In the genomic region with DNA sequence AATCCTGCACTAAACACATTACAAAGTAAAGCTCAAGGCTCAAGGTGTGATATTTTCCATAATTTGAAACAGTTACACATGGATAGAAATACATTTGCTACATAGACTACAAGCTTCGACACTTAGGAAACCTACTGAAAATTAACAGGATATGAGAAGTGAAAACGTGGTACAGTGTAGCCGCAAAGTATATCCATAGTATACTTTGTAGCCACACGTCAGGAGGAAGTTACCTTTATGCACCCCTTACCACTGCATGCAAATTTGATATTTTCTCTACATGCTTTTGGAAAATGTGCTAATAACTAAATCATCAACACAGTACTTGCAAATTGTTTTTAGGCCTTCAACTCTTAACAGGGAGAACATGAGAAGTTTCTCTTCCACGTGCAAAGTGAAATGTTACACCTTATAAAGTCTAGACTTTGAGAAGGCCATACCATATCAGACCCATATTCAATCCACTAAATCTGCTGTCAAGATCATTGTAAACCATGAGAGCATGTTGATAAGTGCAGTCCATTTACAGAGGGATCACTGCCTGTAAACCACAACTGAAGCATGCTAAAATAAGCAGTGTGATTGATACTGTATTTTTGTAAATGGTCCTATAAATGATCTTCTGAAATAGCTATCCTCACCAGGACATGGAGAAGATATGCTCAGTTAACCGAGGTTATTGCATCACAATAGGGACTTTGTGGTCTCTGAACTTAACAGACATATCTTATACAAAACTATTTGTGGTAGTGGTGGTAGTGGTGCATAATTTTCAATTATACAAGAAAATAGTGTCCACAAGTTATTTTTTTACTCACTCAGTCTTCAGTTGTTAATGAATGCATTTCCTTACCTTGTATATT, we compare ENCODE assay signal across 14 cellular contexts.
DNase-seq lines count a peak whose midpoint lies in the region; ATAC-seq and TF ChIP-seq lines count a peak whose summit lies in the region.
"Had no signal": no experiment of that assay in that cellular context is flagged by ENCODE, and none has a peak within 500 bp of the region (broad histone marks: within the 10 kb centered on the region; RNA-seq: fewer than 3 reads in every experiment).

No MANE protein-coding gene starts in this region.

- peak overlapping the region; percentile 10 for H3K4me3 Mint-ChIP-seq in CD8-positive, alpha-beta T cell
- H3K4me3 Mint-ChIP-seq in immature natural killer cell, result peak overlapping the region; percentile 2 to 58 (median 26)

- no peak for DNase-seq in CD8-positive, alpha-beta T cell
- DNase-seq in immature natural killer cell (no peak), smooth muscle cell (lab: John Stamatoyannopoulos, UW; ENCODE audit: unreplicated experiment) (no peak), colonic mucosa (no peak), NCI-H2107 (lab: John Stamatoyannopoulos, UW) (no peak)
- DNase-seq: activated effector memory CD4-positive, alpha-beta T cell treated with Interleukin-2 at 50 U/mL for 16 hours; DMS153; MM.1S; psoas muscle; upper lobe of left lung had no signal

- H4K20me1 ChIP-seq in OCI-LY3 (ENCODE audit: insufficient read depth, low read length) (no peaks in the 10 kb centered on the region), smooth muscle cell (ENCODE audit: low read depth) (no peaks in the 10 kb centered on the region)

- H3K27ac Mint-ChIP-seq in CD8-positive, alpha-beta T cell, result peak overlapping the region; percentile 15
- H3K27ac Mint-ChIP-seq in immature natural killer cell, result peak overlapping the region; percentile 36 to 81 (median 72)

- H3K27me3 ChIP-seq in CD8-positive, alpha-beta T cell (ENCODE audit: insufficient read depth, low read length), result no peaks in the 10 kb centered on the region
- H3K27me3 ChIP-seq in OCI-LY3 (ENCODE audit: low read depth, low read length) (no peaks in the 10 kb centered on the region), smooth muscle cell (ENCODE audit: low read depth) (no peaks in the 10 kb centered on the region), colonic mucosa (no peaks in the 10 kb centered on the region)
- H3K27me3 ChIP-seq: upper lobe of left lung had no signal

- peak overlapping the region; percentile 27; the same call in 1 of the 2 replicates for H3K4me2 ChIP-seq in OCI-LY3 (ENCODE audit: low read length)
- no peak overlapping the region for H3K4me2 ChIP-seq in smooth muscle cell

- no peaks in the 10 kb centered on the region for H3K27me3 Mint-ChIP-seq in CD8-positive, alpha-beta T cell (ENCODE audit: low read depth)
- H3K27me3 Mint-ChIP-seq in immature natural killer cell (ENCODE audit: low read depth in 3 of 3), result peaks cover 0 to 1% (median 0%) of the 10 kb centered on the region in 3 donors

- WGBS in smooth muscle cell (ENCODE audit: low lambda C conversion rate), result 75% methylated on average over 6 of the region's 6 CpGs

- H3K4me1 ChIP-seq in CD8-positive, alpha-beta T cell (ENCODE audit: insufficient read depth, low read length), result peaks cover 43% of the 10 kb centered on the region
- H3K4me1 ChIP-seq in OCI-LY3 (ENCODE audit: low read length) (peaks cover 25% of the 10 kb centered on the region), smooth muscle cell (ENCODE audit: low read depth) (no peaks in the 10 kb centered on the region), colonic mucosa (no peaks in the 10 kb centered on the region)
- H3K4me1 ChIP-seq: psoas muscle had no signal

- TF ChIP-seq CTCF in CD8-positive, alpha-beta T cell (IDR thresholded peaks at IDR 0.05), result no peak
- TF ChIP-seq CTCF in OCI-LY3 (IDR thresholded peaks at IDR 0.05; ENCODE audit: low read depth, low read length), result no peak
- TF ChIP-seq CTCF in smooth muscle cell (IDR thresholded peaks at IDR 0.05; ENCODE audit: borderline replicate concordance, insufficient read depth, poor library complexity, severe bottlenecking), result no peak
- no peak for TF ChIP-seq CTCF in colonic mucosa (IDR thresholded peaks at IDR 0.05)

- no peaks in the 10 kb centered on the region for H3K36me3 Mint-ChIP-seq in CD8-positive, alpha-beta T cell
- no peaks in the 10 kb centered on the region for H3K36me3 Mint-ChIP-seq in immature natural killer cell

- ATAC-seq in CD8-positive, alpha-beta T cell, result peak; percentile 54
- ATAC-seq in HG02852 (IDR thresholded peaks at IDR 0.05; ENCODE audit: unreplicated experiment) (peak; percentile 55), HG03460 (IDR thresholded peaks at IDR 0.05; ENCODE audit: unreplicated experiment) (no peak)
- ATAC-seq: psoas muscle had no signal

- H2AFZ ChIP-seq in OCI-LY3 (ENCODE audit: low read depth, low read length) (no peak overlapping the region), smooth muscle cell (ENCODE audit: low read depth) (no peak overlapping the region)

- H3K4me3 ChIP-seq in CD8-positive, alpha-beta T cell (ENCODE audit: low read depth, low read length), result no peak overlapping the region
- H3K4me3 ChIP-seq in OCI-LY3 (ENCODE audit: low read length) (no peak overlapping the region), smooth muscle cell (no peak overlapping the region), colonic mucosa (no peak overlapping the region)
- H3K4me3 ChIP-seq: cardiac muscle cell, psoas muscle, upper lobe of left lung had no signal

- H3K36me3 ChIP-seq in CD8-positive, alpha-beta T cell (ENCODE audit: insufficient read depth, low read length), result no peaks in the 10 kb centered on the region
- H3K36me3 ChIP-seq in OCI-LY3 (replicated peaks; ENCODE audit: low read depth, low read length) (no peaks in the 10 kb centered on the region), smooth muscle cell (ENCODE audit: low read depth) (no peaks in the 10 kb centered on the region), colonic mucosa (no peaks in the 10 kb centered on the region)
- H3K36me3 ChIP-seq: cardiac muscle cell, upper lobe of left lung had no signal

- H3K9ac ChIP-seq in OCI-LY3 (ENCODE audit: low read length) (no peak overlapping the region), smooth muscle cell (ENCODE audit: low read depth) (no peak overlapping the region), colonic mucosa (ENCODE audit: low read depth in 2 of 2, low read length in 2 of 2) (no peak overlapping the region)

- no peak overlapping the region for H3K27ac ChIP-seq in CD8-positive, alpha-beta T cell (ENCODE audit: low read depth, low read length)
- no peak overlapping the region for H3K27ac ChIP-seq in OCI-LY3 (ENCODE audit: low read length)
- no peak overlapping the region for H3K27ac ChIP-seq in smooth muscle cell (ENCODE audit: low read depth)
- no peak overlapping the region for H3K27ac ChIP-seq in colonic mucosa
- H3K27ac ChIP-seq: cardiac muscle cell, psoas muscle had no signal

- H3F3A ChIP-seq in smooth muscle cell (ENCODE audit: low read depth), result no peaks in the 10 kb centered on the region

- H3K4me1 Mint-ChIP-seq in CD8-positive, alpha-beta T cell (ENCODE audit: low read depth), result peaks cover 60% of the 10 kb centered on the region
- peaks cover 83 to 94% of the 10 kb centered on the region in 2 donors for H3K4me1 Mint-ChIP-seq in immature natural killer cell

- intact Hi-C loops in CD8-positive, alpha-beta T cell (cut with DNase I, micrococcal nuclease), result loop anchor here in 1 of 2 experiments (5.0 kb wide), 1 partner anchor 62 kb away; no protein-coding TSS in a partner anchor
- intact Hi-C loops in colonic mucosa (cut with DNase I), result no loop called here

- H3K79me2 ChIP-seq in OCI-LY3 (ENCODE audit: low read length) (no peaks in the 10 kb centered on the region), smooth muscle cell (ENCODE audit: low read depth) (no peaks in the 10 kb centered on the region)

- POLR2A ChIA-PET in CD8-positive, alpha-beta T cell (lab: Charles Lee), result interaction anchor here (0.7 to 1.7 kb wide), 2 partner anchors 27 to 114 kb away, joined by 3 to 5 read pairs; no protein-coding TSS in a partner anchor

- H3K9me3 ChIP-seq in CD8-positive, alpha-beta T cell (ENCODE audit: low read length), result no peaks in the 10 kb centered on the region
- H3K9me3 ChIP-seq in OCI-LY3 (ENCODE audit: insufficient read depth, low read length) (no peaks in the 10 kb centered on the region), smooth muscle cell (replicated peaks; ENCODE audit: low read depth) (no peaks in the 10 kb centered on the region), colonic mucosa (no peaks in the 10 kb centered on the region)
- H3K9me3 ChIP-seq: psoas muscle, upper lobe of left lung had no signal

- H3K9me3 Mint-ChIP-seq in CD8-positive, alpha-beta T cell, result no peaks in the 10 kb centered on the region
- no peaks in the 10 kb centered on the region for H3K9me3 Mint-ChIP-seq in immature natural killer cell

- CTCF ChIA-PET in CD8-positive, alpha-beta T cell (lab: Charles Lee), result interaction anchor here (1.0 to 1.3 kb wide), 3 partner anchors 64 to 251 kb away, joined by 3 to 4 read pairs (median 4); no protein-coding TSS in a partner anchor
